ENCODE assay signal across 8 cellular contexts in genomic region chr6:123715243-123715863, GRCh38.
DNase-seq lines count a peak whose midpoint lies in the region; ATAC-seq and TF ChIP-seq lines count a peak whose summit lies in the region.

No MANE protein-coding gene starts in this region.

- H3K4me1 Mint-ChIP-seq in Caco-2 (ENCODE audit: low read depth, unreplicated experiment), result no peaks in the 10 kb centered on the region

- POLR2A ChIA-PET in Caco-2 (lab: Charles Lee), result no interaction called here

- H3K36me3 Mint-ChIP-seq in Caco-2 (ENCODE audit: insufficient read depth, unreplicated experiment), result no peaks in the 10 kb centered on the region

- peak in 1 of 2 experiments; percentile 38 for DNase-seq in Caco-2
- DNase-seq in GM20000 (ENCODE audit: low spot score), result peak; percentile 11
- DNase-seq in LHCN-M2 (ENCODE audit: low read depth), result peak; percentile 39
- peak; percentile 16 for DNase-seq in SKM-1 treated with dmso at 0.1 percent for 144 hours (lab: John Stamatoyannopoulos, UW; ENCODE audit: unreplicated experiment)
- no peak for DNase-seq in left ventricle myocardium inferior
- peak in 1 of 2 donors; percentile 31 for DNase-seq in tibial nerve (ENCODE audit: low spot score in 2 of 2)
- no peak for DNase-seq in activated CD4-positive, alpha-beta T cell treated with anti-CD3 and anti-CD28 coated beads for 4 hours

- BruUV-seq in Caco-2 (replicated peaks; lab: Mats Ljungman, UMichigan), result no TSS peak

- H3K27ac ChIP-seq in left ventricle myocardium inferior (replicated peaks) (no peak overlapping the region), tibial nerve (no peak overlapping the region)

- H3K27me3 ChIP-seq in Caco-2 (replicated peaks; ENCODE audit: control insufficient read depth, insufficient read depth, low read length) (no peaks in the 10 kb centered on the region; the same call in 1 of the 2 replicates), left ventricle myocardium inferior (ENCODE audit: low read depth) (no peaks in the 10 kb centered on the region), tibial nerve (no peaks in the 10 kb centered on the region)

- no peak for TF ChIP-seq EP300 in tibial nerve (IDR thresholded peaks at IDR 0.05)

- no peak for TF ChIP-seq POLR2A in tibial nerve (IDR thresholded peaks at IDR 0.05)

- no peak for ATAC-seq in GM19467 (IDR thresholded peaks at IDR 0.05; ENCODE audit: unreplicated experiment)

- H3K9me3 ChIP-seq in Caco-2 (no peaks in the 10 kb centered on the region), left ventricle myocardium inferior (replicated peaks) (no peaks in the 10 kb centered on the region), tibial nerve (no peaks in the 10 kb centered on the region)

- H3K4me1 ChIP-seq in Caco-2 (no peaks in the 10 kb centered on the region), left ventricle myocardium inferior (peaks cover 4% of the 10 kb centered on the region), tibial nerve (peaks cover 0 to 3% (median 0%) of the 10 kb centered on the region in 4 donors)

- 69 to 70% methylated on average over 5 of the region's 5 CpGs for WGBS in tibial nerve, 2 donors

- TF ChIP-seq CTCF in Caco-2 (IDR thresholded peaks at IDR 0.05; ENCODE audit: insufficient read depth in 1 of 2, low read depth in 1 of 2, low read length in 1 of 2, severe bottlenecking in 1 of 2, unreplicated experiment in 1 of 2), result peak; percentile 37 to 39
- TF ChIP-seq CTCF in GM20000 (IDR thresholded peaks at IDR 0.05; ENCODE audit: extremely low read depth, missing control alignments), result peak; percentile 39
- TF ChIP-seq CTCF in left ventricle myocardium inferior (IDR thresholded peaks at IDR 0.05; ENCODE audit: borderline replicate concordance), result peak; percentile 63
- TF ChIP-seq CTCF in tibial nerve (IDR thresholded peaks at IDR 0.05), result peak; percentile 34 to 78 (median 57)

- H3K4me3 Mint-ChIP-seq in Caco-2 (ENCODE audit: unreplicated experiment), result no peak overlapping the region

- intact Hi-C loops in Caco-2 (cut with micrococcal nuclease; ENCODE audit: unreplicated experiment), result loop anchor here (1.0 kb wide), 3 partner anchors 299 to 846 kb away; no protein-coding TSS in a partner anchor
- intact Hi-C loops in left ventricle myocardium inferior (cut with micrococcal nuclease), result no loop called here

- H3K27ac Mint-ChIP-seq in Caco-2 (ENCODE audit: unreplicated experiment), result no peak overlapping the region

- H3K9me3 Mint-ChIP-seq in Caco-2 (ENCODE audit: unreplicated experiment), result no peaks in the 10 kb centered on the region

- CTCF ChIA-PET in Caco-2 (lab: Charles Lee), result interaction anchor here (0.6 to 1.1 kb wide), 8 partner anchors 8 to 846 kb away, joined by 3 to 8 read pairs (median 6); no protein-coding TSS in a partner anchor

- H3K36me3 ChIP-seq in Caco-2 (ENCODE audit: control insufficient read depth, insufficient read depth, low read length) (no peaks in the 10 kb centered on the region), left ventricle myocardium inferior (no peaks in the 10 kb centered on the region), tibial nerve (no peaks in the 10 kb centered on the region)

- peaks cover 7% of the 10 kb centered on the region for H3K27me3 Mint-ChIP-seq in Caco-2 (ENCODE audit: insufficient read depth, unreplicated experiment)

- H3K4me3 ChIP-seq in Caco-2 (ENCODE audit: low read depth, low read length), result no peak overlapping the region
- H3K4me3 ChIP-seq in left ventricle myocardium inferior, result no peak overlapping the region
- H3K4me3 ChIP-seq in tibial nerve, result no peak overlapping the region

Comparison
In these comparisons a context has a peak if more than half of its experiments do, and no peak if none do; other contexts are left out.
1. DNase-seq: peak in GM20000 (single experiment), LHCN-M2 (single experiment) and SKM-1 treated with dmso at 0.1 percent for 144 hours (single experiment); none in left ventricle myocardium inferior (single experiment) and activated CD4-positive, alpha-beta T cell treated with anti-CD3 and anti-CD28 coated beads for 4 hours (0 of 2).
2. Peak in every context shown above with its lines, with median percentiles within 50 percentile points of each other: CTCF ChIP-seq.